ENCODE assay signal across 22 cellular contexts in genomic region chr14:59225281-59225680, GRCh38.
"Had no signal": no experiment of that assay in that cellular context is flagged by ENCODE, and none has a peak within 500 bp of the region (broad histone marks: within the 10 kb centered on the region; RNA-seq: fewer than 3 reads in every experiment).

No MANE protein-coding gene starts in this region.

- H3K27me3 ChIP-seq: ascending aorta, foreskin keratinocyte, heart left ventricle, ovary, testis, transverse colon had no signal

- H3K9me3 ChIP-seq: ascending aorta, heart left ventricle, ovary, prostate gland, testis, transverse colon had no signal

- H3K27ac ChIP-seq: ascending aorta, foreskin keratinocyte, ovary, prostate gland, testis, transverse colon, VCaP had no signal

- H3K36me3 ChIP-seq: ascending aorta, ovary, prostate gland, transverse colon had no signal

- ATAC-seq: activated T-cell treated with anti-CD3 and anti-CD28 coated beads, Interleukin-2, amount 50 U/mL, for 72 hours; effector memory CD8-positive, alpha-beta T cell; foreskin keratinocyte; naive thymus-derived CD4-positive, alpha-beta T cell had no signal

- DNase-seq: activated CD4-positive, alpha-beta T cell treated with anti-CD3 and anti-CD28 coated beads for 4 hours; activated CD4-positive, alpha-beta T cell treated with anti-CD3 and anti-CD28 coated beads, Interleukin-2, amount 50 U/mL, for 4 hours; activated naive CD4-positive, alpha-beta T cell; activated T-cell treated with anti-CD3 and anti-CD28 coated beads for 4 hours; activated T-cell treated with anti-CD3 and anti-CD28 coated beads, Interleukin-2, amount 50 U/mL, for 72 hours; cortex of kidney; effector memory CD8-positive, alpha-beta T cell; heart left ventricle; midbrain; naive thymus-derived CD4-positive, alpha-beta T cell; ovary; retina; stimulated activated naive CD4-positive, alpha-beta T cell; T-helper 9 cell; testis; transverse colon had no signal

- H3K4me3 ChIP-seq: ascending aorta, heart left ventricle, ovary, prostate gland, testis, transverse colon had no signal

- H3K4me1 ChIP-seq: foreskin keratinocyte, prostate gland, testis had no signal

- FAIRE-seq: islet of Langerhans, TTC549 had no signal
